ENCODE assay signal across 1 cellular context in genomic region chr17:8320990-8321389, GRCh38.
TF ChIP-seq lines count a peak whose summit lies in the region.

No MANE protein-coding gene starts in this region.

TF ChIP-seq in IMR-90, 13 proteins besides CTCF, POLR2A, EP300 and RAD21:
- no peak for TF ChIP-seq ELK1 (IDR thresholded peaks at IDR 0.05; ENCODE audit: borderline replicate concordance, low read depth, low read length)
- TF ChIP-seq CHD1 (IDR thresholded peaks at IDR 0.05; ENCODE audit: low read depth, low read length) = no peak
- TF ChIP-seq SMC3 (IDR thresholded peaks at IDR 0.05; ENCODE audit: low read depth, low read length) = no peak
- TF ChIP-seq RFX5 (IDR thresholded peaks at IDR 0.05; ENCODE audit: low read depth, low read length) = no peak
- no peak for TF ChIP-seq MAZ (IDR thresholded peaks at IDR 0.05; ENCODE audit: borderline replicate concordance, low read depth, low read length)
- TF ChIP-seq CEBPB (IDR thresholded peaks at IDR 0.05; ENCODE audit: low read depth, low read length) = no peak
- no peak for TF ChIP-seq MXI1 (IDR thresholded peaks at IDR 0.05; ENCODE audit: borderline replicate concordance, low read depth, low read length)
- TF ChIP-seq MAFK (IDR thresholded peaks at IDR 0.05; ENCODE audit: low read depth, low read length) = no peak
- no peak for TF ChIP-seq FOS (IDR thresholded peaks at IDR 0.05; ENCODE audit: low read depth, low read length)
- TF ChIP-seq RCOR1 (IDR thresholded peaks at IDR 0.05; ENCODE audit: insufficient replicate concordance, low read length) = no peak
- TF ChIP-seq NFE2L2 (IDR thresholded peaks at IDR 0.05; ENCODE audit: low read depth, low read length) = no peak
- no peak for TF ChIP-seq BHLHE40 (IDR thresholded peaks at IDR 0.05; ENCODE audit: low read depth, low read length)
- no peak for TF ChIP-seq USF2 (IDR thresholded peaks at IDR 0.05; ENCODE audit: low read depth, low read length)
